In the genomic region with DNA sequence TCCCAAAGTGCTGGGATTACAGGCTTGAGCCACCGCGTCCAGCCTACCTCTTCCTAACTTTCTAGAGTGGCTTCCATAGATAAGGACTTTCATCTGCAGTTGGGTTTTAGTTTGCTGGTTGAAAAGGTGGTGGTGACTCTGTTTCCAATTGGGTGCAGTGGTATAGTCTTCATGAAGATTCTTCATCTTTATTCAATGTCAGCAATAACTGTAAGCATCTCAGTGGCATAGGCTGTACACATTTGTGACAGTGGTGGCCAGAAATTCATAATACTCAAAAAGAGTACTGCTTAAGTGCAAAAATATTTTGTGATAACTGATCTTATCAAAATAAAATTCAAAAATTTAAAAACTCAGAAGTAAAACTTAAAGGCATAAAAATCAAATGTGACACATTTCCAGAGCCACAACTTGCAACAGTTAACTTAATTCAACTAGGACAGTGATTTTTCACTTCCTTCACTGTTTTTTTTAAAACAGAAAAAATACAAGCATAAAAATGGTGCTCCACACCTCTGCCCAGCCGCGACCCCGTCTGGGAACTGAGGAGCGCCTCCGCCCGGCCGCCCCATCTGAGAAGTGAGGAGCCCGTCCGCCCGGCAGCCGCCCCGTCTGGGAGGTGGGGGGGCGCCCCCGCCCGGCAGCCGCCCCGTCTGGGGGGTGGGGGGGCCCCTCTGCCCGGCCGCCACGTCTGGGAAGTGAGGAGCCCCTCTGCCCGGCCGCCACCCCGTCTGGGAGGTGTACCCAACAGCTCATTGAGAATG, we compare ENCODE assay signal across 1 cellular context.
TF ChIP-seq lines count a peak whose summit lies in the region.

No MANE protein-coding gene starts in this region.

TF ChIP-seq in A549, 52 proteins besides CTCF, POLR2A, EP300 and RAD21 (continued from another document):
- TF ChIP-seq FOSL2 (IDR thresholded peaks at IDR 0.05) (no peak), FOSL2 (CRISPR knock-in tag; IDR thresholded peaks at IDR 0.05) (no peak), REST (IDR thresholded peaks at IDR 0.05) (no peak)
TF ChIP-seq in A549: peak in this region for 1.
